In genomic region chr6:28478518-28478917, GRCh38 we compare ENCODE assay signal across 1 cellular context.
TF ChIP-seq lines count a peak whose summit lies in the region.

No MANE protein-coding gene starts in this region.

TF ChIP-seq in HepG2, 621 proteins besides CTCF, POLR2A, EP300 and RAD21 (continued from another document):
- TF ChIP-seq, protein P1, sequence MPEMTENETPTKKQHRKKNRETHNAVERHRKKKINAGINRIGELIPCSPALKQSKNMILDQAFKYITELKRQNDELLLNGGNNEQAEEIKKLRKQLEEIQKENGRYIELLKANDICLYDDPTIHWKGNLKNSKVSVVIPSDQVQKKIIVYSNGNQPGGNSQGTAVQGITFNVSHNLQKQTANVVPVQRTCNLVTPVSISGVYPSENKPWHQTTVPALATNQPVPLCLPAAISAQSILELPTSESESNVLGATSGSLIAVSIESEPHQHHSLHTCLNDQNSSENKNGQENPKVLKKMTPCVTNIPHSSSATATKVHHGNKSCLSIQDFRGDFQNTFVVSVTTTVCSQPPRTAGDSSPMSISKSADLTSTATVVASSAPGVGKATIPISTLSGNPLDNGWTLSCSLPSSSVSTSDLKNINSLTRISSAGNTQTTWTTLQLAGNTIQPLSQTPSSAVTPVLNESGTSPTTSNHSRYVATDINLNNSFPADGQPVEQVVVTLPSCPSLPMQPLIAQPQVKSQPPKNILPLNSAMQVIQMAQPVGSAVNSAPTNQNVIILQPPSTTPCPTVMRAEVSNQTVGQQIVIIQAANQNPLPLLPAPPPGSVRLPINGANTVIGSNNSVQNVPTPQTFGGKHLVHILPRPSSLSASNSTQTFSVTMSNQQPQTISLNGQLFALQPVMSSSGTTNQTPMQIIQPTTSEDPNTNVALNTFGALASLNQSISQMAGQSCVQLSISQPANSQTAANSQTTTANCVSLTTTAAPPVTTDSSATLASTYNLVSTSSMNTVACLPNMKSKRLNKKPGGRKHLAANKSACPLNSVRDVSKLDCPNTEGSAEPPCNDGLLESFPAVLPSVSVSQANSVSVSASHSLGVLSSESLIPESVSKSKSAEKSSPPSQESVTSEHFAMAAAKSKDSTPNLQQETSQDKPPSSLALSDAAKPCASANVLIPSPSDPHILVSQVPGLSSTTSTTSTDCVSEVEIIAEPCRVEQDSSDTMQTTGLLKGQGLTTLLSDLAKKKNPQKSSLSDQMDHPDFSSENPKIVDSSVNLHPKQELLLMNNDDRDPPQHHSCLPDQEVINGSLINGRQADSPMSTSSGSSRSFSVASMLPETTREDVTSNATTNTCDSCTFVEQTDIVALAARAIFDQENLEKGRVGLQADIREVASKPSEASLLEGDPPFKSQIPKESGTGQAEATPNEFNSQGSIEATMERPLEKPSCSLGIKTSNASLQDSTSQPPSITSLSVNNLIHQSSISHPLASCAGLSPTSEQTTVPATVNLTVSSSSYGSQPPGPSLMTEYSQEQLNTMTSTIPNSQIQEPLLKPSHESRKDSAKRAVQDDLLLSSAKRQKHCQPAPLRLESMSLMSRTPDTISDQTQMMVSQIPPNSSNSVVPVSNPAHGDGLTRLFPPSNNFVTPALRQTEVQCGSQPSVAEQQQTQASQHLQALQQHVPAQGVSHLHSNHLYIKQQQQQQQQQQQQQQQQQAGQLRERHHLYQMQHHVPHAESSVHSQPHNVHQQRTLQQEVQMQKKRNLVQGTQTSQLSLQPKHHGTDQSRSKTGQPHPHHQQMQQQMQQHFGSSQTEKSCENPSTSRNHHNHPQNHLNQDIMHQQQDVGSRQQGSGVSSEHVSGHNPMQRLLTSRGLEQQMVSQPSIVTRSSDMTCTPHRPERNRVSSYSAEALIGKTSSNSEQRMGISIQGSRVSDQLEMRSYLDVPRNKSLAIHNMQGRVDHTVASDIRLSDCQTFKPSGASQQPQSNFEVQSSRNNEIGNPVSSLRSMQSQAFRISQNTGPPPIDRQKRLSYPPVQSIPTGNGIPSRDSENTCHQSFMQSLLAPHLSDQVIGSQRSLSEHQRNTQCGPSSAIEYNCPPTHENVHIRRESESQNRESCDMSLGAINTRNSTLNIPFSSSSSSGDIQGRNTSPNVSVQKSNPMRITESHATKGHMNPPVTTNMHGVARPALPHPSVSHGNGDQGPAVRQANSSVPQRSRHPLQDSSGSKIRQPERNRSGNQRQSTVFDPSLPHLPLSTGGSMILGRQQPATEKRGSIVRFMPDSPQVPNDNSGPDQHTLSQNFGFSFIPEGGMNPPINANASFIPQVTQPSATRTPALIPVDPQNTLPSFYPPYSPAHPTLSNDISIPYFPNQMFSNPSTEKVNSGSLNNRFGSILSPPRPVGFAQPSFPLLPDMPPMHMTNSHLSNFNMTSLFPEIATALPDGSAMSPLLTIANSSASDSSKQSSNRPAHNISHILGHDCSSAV (CRISPR knock-in tag; IDR thresholded peaks at IDR 0.05; ENCODE audit: borderline replicate concordance), result no peak
- TF ChIP-seq, protein P2, sequence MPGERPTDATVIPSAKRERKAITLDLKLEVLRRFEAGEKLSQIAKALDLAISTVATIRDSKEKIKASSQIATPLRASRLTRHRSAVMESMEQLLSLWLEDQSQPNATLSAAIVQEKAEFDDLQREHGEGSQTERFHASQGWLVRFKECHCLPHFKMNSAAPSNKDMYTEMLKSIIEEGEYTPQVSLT (CRISPR knock-in tag; IDR thresholded peaks at IDR 0.05; ENCODE audit: borderline replicate concordance, low read depth), result no peak
- TF ChIP-seq MYNN (CRISPR knock-in tag; IDR thresholded peaks at IDR 0.05; ENCODE audit: low read depth) (no peak), ZNF292 (CRISPR knock-in tag; IDR thresholded peaks at IDR 0.05; ENCODE audit: borderline replicate concordance, low read depth) (no peak), ZNF567 (CRISPR knock-in tag; IDR thresholded peaks at IDR 0.05; ENCODE audit: borderline replicate concordance) (no peak), RORA (CRISPR knock-in tag; IDR thresholded peaks at IDR 0.05) (no peak)
- TF ChIP-seq, protein P3, sequence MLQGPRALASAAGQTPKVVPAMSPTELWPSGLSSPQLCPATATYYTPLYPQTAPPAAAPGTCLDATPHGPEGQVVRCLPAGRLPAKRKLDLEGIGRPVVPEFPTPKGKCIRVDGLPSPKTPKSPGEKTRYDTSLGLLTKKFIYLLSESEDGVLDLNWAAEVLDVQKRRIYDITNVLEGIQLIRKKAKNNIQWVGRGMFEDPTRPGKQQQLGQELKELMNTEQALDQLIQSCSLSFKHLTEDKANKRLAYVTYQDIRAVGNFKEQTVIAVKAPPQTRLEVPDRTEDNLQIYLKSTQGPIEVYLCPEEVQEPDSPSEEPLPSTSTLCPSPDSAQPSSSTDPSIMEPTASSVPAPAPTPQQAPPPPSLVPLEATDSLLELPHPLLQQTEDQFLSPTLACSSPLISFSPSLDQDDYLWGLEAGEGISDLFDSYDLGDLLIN (CRISPR knock-in tag; IDR thresholded peaks at IDR 0.05; ENCODE audit: borderline replicate concordance), result no peak
- TF ChIP-seq, protein P4, sequence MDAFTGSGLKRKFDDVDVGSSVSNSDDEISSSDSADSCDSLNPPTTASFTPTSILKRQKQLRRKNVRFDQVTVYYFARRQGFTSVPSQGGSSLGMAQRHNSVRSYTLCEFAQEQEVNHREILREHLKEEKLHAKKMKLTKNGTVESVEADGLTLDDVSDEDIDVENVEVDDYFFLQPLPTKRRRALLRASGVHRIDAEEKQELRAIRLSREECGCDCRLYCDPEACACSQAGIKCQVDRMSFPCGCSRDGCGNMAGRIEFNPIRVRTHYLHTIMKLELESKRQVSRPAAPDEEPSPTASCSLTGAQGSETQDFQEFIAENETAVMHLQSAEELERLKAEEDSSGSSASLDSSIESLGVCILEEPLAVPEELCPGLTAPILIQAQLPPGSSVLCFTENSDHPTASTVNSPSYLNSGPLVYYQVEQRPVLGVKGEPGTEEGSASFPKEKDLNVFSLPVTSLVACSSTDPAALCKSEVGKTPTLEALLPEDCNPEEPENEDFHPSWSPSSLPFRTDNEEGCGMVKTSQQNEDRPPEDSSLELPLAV (CRISPR knock-in tag; conservative IDR thresholded peaks at IDR 0.05; ENCODE audit: low read depth), result no peak
- TF ChIP-seq, protein P5, sequence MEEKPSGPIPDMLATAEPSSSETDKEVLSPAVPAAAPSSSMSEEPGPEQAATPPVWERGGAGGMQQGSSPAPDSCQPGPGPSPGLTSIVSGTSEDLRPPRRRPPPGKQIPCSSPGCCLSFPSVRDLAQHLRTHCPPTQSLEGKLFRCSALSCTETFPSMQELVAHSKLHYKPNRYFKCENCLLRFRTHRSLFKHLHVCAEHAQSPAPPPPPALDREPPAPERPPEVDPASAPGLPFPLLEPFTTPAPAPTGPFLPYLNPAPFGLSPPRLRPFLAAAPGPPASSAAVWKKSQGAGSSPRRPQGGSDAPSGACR (CRISPR knock-in tag; IDR thresholded peaks at IDR 0.05), result no peak
